In genomic region chr9:92424340-92424739, GRCh38 we compare ENCODE assay signal across 18 cellular contexts. TPM values are rescaled to one million over a fixed set of nuclear protein-coding genes. Genes with fewer than 3 reads are reported as not detected.
DNase-seq lines count a peak whose midpoint lies in the region; ATAC-seq, FAIRE-seq and TF ChIP-seq lines count a peak whose summit lies in the region.
"Had no signal": no experiment of that assay in that cellular context is flagged by ENCODE, and none has a peak within 500 bp of the region (broad histone marks: within the 10 kb centered on the region; RNA-seq: fewer than 3 reads in every experiment).

OMD (minus strand) TSS chr9:92424471; CDS start chr9:92417558, 6,913 bp downstream.

- no peaks in the 10 kb centered on the region for H3K27me3 ChIP-seq in BJ (ENCODE audit: control insufficient read depth, insufficient read depth, low read length)
- H3K27me3 ChIP-seq in breast epithelium, result no peaks in the 10 kb centered on the region
- H3K27me3 ChIP-seq in right atrium auricular region, result no peaks in the 10 kb centered on the region
- H3K27me3 ChIP-seq in stomach, result no peaks in the 10 kb centered on the region
- H3K27me3 ChIP-seq: upper lobe of left lung had no signal

- H3K9me3 ChIP-seq in breast epithelium (no peaks in the 10 kb centered on the region), right atrium auricular region (no peaks in the 10 kb centered on the region), stomach (no peaks in the 10 kb centered on the region)
- H3K9me3 ChIP-seq: upper lobe of left lung had no signal

- no peak for ATAC-seq in HG03139 (IDR thresholded peaks at IDR 0.05; ENCODE audit: unreplicated experiment)
- ATAC-seq: activated CD8-positive, alpha-beta T cell treated with anti-CD3 and anti-CD28 coated beads for 36 hours; esophagus mucosa; HepG2 had no signal

- CTCF ChIA-PET in BJ (lab: Yijun Ruan, JAX), result interaction anchor here (0.7 kb wide), 1 partner anchor 184 kb away, joined by 4 read pairs; no protein-coding TSS in a partner anchor

- H3K4me3 ChIP-seq in BJ (ENCODE audit: low read depth, low read length) (no peak within 1 kb of the TSS), breast epithelium (peak within 1 kb of the TSS; percentile 26 to 41 (median 30)), right atrium auricular region (peak within 1 kb of the TSS; percentile 11 to 29), stomach (peak within 1 kb of the TSS; percentile 8 to 19 (median 12))

- FAIRE-seq in H54 (lab: Jason Lieb, UNC), result no peak
- FAIRE-seq: HepG2, keratinocyte had no signal

- TF ChIP-seq POLR2A in breast epithelium (IDR thresholded peaks at IDR 0.05) (no peak), stomach (IDR thresholded peaks at IDR 0.05) (no peak), H54 (IDR thresholded peaks at IDR 0.05; ENCODE audit: low read depth, low read length) (no peak)

- no peak for TF ChIP-seq EP300 in stomach (IDR thresholded peaks at IDR 0.05)

- peak within 1 kb of the TSS in 1 of 2 donors; percentile 62 for H3K27ac ChIP-seq in breast epithelium
- peak within 1 kb of the TSS; percentile 1 to 26 for H3K27ac ChIP-seq in right atrium auricular region
- H3K27ac ChIP-seq in stomach, result peak within 1 kb of the TSS in 3 of 5 donors; percentile 17 to 36 (median 21)

- no peaks in the 10 kb centered on the region for H3K36me3 ChIP-seq in BJ (ENCODE audit: control insufficient read depth, insufficient read depth, low read length)
- no peaks in the 10 kb centered on the region for H3K36me3 ChIP-seq in breast epithelium
- H3K36me3 ChIP-seq in right atrium auricular region, result no peaks in the 10 kb centered on the region
- H3K36me3 ChIP-seq in stomach, result no peaks in the 10 kb centered on the region
- H3K36me3 ChIP-seq: upper lobe of left lung had no signal

- DNase-seq in BJ (ENCODE audit: low read depth) (peak; percentile 85), breast epithelium (ENCODE audit: low spot score in 2 of 2) (no peak), right atrium auricular region (ENCODE audit: low spot score) (no peak), stomach (no peak), H54 (ENCODE audit: insufficient read length, low spot score) (no peak), mucosa of gallbladder (ENCODE audit: low spot score) (no peak), Kasumi-1 (lab: John Stamatoyannopoulos, UW) (no peak)
- DNase-seq: activated CD8-positive, alpha-beta T cell treated with anti-CD3 and anti-CD28 coated beads for 36 hours; activated effector memory CD4-positive, alpha-beta T cell treated with Interleukin-2 at 50 U/mL for 16 hours; AML-193; caudate nucleus; NCI-H510A; upper lobe of left lung had no signal

- H3K4me1 ChIP-seq in breast epithelium (no peaks in the 10 kb centered on the region), right atrium auricular region (peaks cover 0 to 19% of the 10 kb centered on the region in 2 donors), stomach (peaks cover 0 to 30% (median 11%) of the 10 kb centered on the region in 4 donors)
- H3K4me1 ChIP-seq: upper lobe of left lung had no signal

- TF ChIP-seq CTCF in BJ (IDR thresholded peaks at IDR 0.05; ENCODE audit: insufficient read depth, low read depth, low read length) (no peak), breast epithelium (IDR thresholded peaks at IDR 0.05) (no peak), right atrium auricular region (IDR thresholded peaks at IDR 0.05) (no peak), stomach (IDR thresholded peaks at IDR 0.05) (no peak)

- POLR2A ChIA-PET in BJ (lab: Charles Lee), result no interaction called here

- intact Hi-C loops in breast epithelium (cut with DNase I; ENCODE audit: low total_unique reads) (no loop called here), stomach (cut with DNase I; ENCODE audit: low total_unique reads) (no loop called here)

- 27 to 58% (median 28%) methylated on average over 1 of the region's 1 CpG for WGBS in stomach, 5 donors

RNA-seq across cellular contexts. Expression of gene OMD, which starts in this region (rescaled TPM):
- polyA plus RNA-seq in BJ (2011; rRNA removed) (0.10 and 0.21 TPM in 2 replicates), stomach (1 to 10 TPM in 2 of 3 donors, under 1 TPM in 1; 0.56 to 2.2 (median 1.2) TPM)
- not detected in 2 replicates for polyA minus RNA-seq in BJ (2011; rRNA and poly(A)+ RNA removed)
- total RNA-seq in breast epithelium (10 to 100 TPM; 12.8 to 39.2 (median 30.0) TPM), right atrium auricular region (10 to 100 TPM; 22.7 to 26.5 TPM), stomach (10 to 100 TPM in 1 of 5 donors, 1 to 10 TPM in 4; 2.0 to 18.9 (median 5.3) TPM), mucosa of gallbladder (4.8 TPM)
- total RNA-seq: activated CD8-positive, alpha-beta T cell treated with anti-CD3 and anti-CD28 coated beads for 36 hours; HepG2; T-helper 2 cell treated with Interferon-gamma antibody and Interleukin-4, amounts not matched to agents 100 ng/mL and 5 ng/mL, for 36 hours had no signal
- polyA plus RNA-seq: HepG2, keratinocyte had no signal

Comparison
In these comparisons a context has a peak if more than half of its experiments do, and no peak if none do; other contexts are left out.
1. Peak in DNase-seq in BJ; RNA of the gene not detected or under 1 TPM.